Comparison of ENCODE assay signal across 1 cellular context in genomic region chr10:24952146-24952700, GRCh38.
TF ChIP-seq lines count a peak whose summit lies in the region.

PRTFDC1 (minus strand) TSS chr10:24952606; CDS start chr10:24952575, 31 bp downstream.

TF ChIP-seq in H1, 55 proteins besides CTCF, POLR2A, EP300 and RAD21:
- TF ChIP-seq GABPA (IDR thresholded peaks at IDR 0.05; ENCODE audit: borderline replicate concordance, insufficient read depth, low read length), result no peak
- peak; percentile 74 for TF ChIP-seq POLR2AphosphoS5 (IDR thresholded peaks at IDR 0.05; ENCODE audit: low read depth, low read length)
- 0 out of 2 replicates have a peak, but pooled peaks have one; percentile 39 for TF ChIP-seq YY1 (IDR thresholded peaks at IDR 0.05; ENCODE audit: low read depth, low read length)
- no peak for TF ChIP-seq EGR1 (IDR thresholded peaks at IDR 0.05; ENCODE audit: borderline replicate concordance, low read depth, low read length)
- TF ChIP-seq SIX5 (IDR thresholded peaks at IDR 0.05; ENCODE audit: low read depth, low read length), result no peak
- TF ChIP-seq MAX (IDR thresholded peaks at IDR 0.05), result 0 out of 2 replicates have a peak, but pooled peaks have one; percentile 31
- TF ChIP-seq PHF8 (conservative IDR thresholded peaks at IDR 0.05; ENCODE audit: low read depth, low read length), result peak; percentile 79
- peak; percentile 20 for TF ChIP-seq KDM4A (IDR thresholded peaks at IDR 0.05; ENCODE audit: low read depth, low read length, severe bottlenecking)
- TF ChIP-seq TBP (IDR thresholded peaks at IDR 0.05; ENCODE audit: low read depth, low read length), result 0 out of 2 replicates have a peak, but pooled peaks have one; percentile 14
- TF ChIP-seq ASH2L (IDR thresholded peaks at IDR 0.05; ENCODE audit: low read length), result peak; percentile 57
- TF ChIP-seq E2F6 (IDR thresholded peaks at IDR 0.05), result peak; percentile 82
TF ChIP-seq in H1: peak in this region for 8.
